In genomic region chr1:204323887-204324286, GRCh38 we compare ENCODE assay signal across 12 cellular contexts. TPM values are rescaled to one million over a fixed set of nuclear protein-coding genes. Genes with fewer than 3 reads are reported as not detected.
DNase-seq lines count a peak whose midpoint lies in the region; ATAC-seq and TF ChIP-seq lines count a peak whose summit lies in the region.
"Had no signal": no experiment of that assay in that cellular context is flagged by ENCODE, and none has a peak within 500 bp of the region (broad histone marks: within the 10 kb centered on the region; RNA-seq: fewer than 3 reads in every experiment).

No MANE protein-coding gene starts in this region.

- H3K36me3 Mint-ChIP-seq in brain (peaks cover 9% of the 10 kb centered on the region), nephron (ENCODE audit: low read depth) (no peaks in the 10 kb centered on the region)

- no peak for ATAC-seq in GM18870 (IDR thresholded peaks at IDR 0.05; ENCODE audit: unreplicated experiment)
- ATAC-seq in HG03095 (IDR thresholded peaks at IDR 0.05; ENCODE audit: unreplicated experiment) = no peak

- CTCF ChIA-PET in BJ (lab: Yijun Ruan, JAX) = interaction anchor here (0.8 to 2.7 kb wide), 7 partner anchors 11 to 982 kb away, joined by 3 to 11 read pairs (median 5); partner anchors contain the start of genes GOLT1A and PLEKHA6

- peaks cover 0 to 2% (median under 1%) of the 10 kb centered on the region in 5 experiments for H3K9me3 Mint-ChIP-seq in brain
- no peaks in the 10 kb centered on the region for H3K9me3 Mint-ChIP-seq in nephron

- TF ChIP-seq CTCF in BJ (IDR thresholded peaks at IDR 0.05; ENCODE audit: insufficient read depth, low read depth, low read length) = no peak
- TF ChIP-seq CTCF in brain (conservative IDR thresholded peaks at IDR 0.05) = no peak
- no peak for TF ChIP-seq CTCF in nephron (IDR thresholded peaks at IDR 0.05; ENCODE audit: unreplicated experiment in 3 of 3)

- no peaks in the 10 kb centered on the region for H3K36me3 ChIP-seq in BJ (ENCODE audit: control insufficient read depth, insufficient read depth, low read length)
- H3K36me3 ChIP-seq: pancreas, transverse colon had no signal

- H3K27me3 ChIP-seq in BJ (ENCODE audit: control insufficient read depth, insufficient read depth, low read length) = no peaks in the 10 kb centered on the region
- H3K27me3 ChIP-seq: pancreas, transverse colon had no signal

- H3K4me3 Mint-ChIP-seq in brain = peak overlapping the region in 2 of 5 experiments; percentile 6
- no peak overlapping the region for H3K4me3 Mint-ChIP-seq in nephron

- no peak overlapping the region for H3K4me3 ChIP-seq in BJ (ENCODE audit: low read depth, low read length)
- H3K4me3 ChIP-seq: pancreas, transverse colon had no signal

- POLR2A ChIA-PET in BJ (lab: Charles Lee) = interaction anchor here (0.6 kb wide), 1 partner anchor 54 kb away, joined by 4 read pairs; no protein-coding TSS in a partner anchor

- H3K27me3 Mint-ChIP-seq in brain (peaks cover 32% of the 10 kb centered on the region), nephron (ENCODE audit: low read depth) (peaks cover 7% of the 10 kb centered on the region)

- DNase-seq in BJ (ENCODE audit: low read depth) = peak; percentile 22
- DNase-seq in HT1080 (ENCODE audit: low read depth) = peak; percentile 42
- DNase-seq in NCI-H1694 (lab: John Stamatoyannopoulos, UW) = no peak
- DNase-seq in NCI-H446 (lab: John Stamatoyannopoulos, UW) = no peak
- DNase-seq: GF-D8, KBM-7, pancreas, transverse colon had no signal

- H3K4me1 Mint-ChIP-seq in brain (peaks cover 80% of the 10 kb centered on the region), nephron (peaks cover 51% of the 10 kb centered on the region)

- peak overlapping the region in 4 of 5 experiments; percentile 6 to 84 (median 48) for H3K27ac Mint-ChIP-seq in brain
- peak overlapping the region in 2 of 3 experiments; percentile 0 to 17 for H3K27ac Mint-ChIP-seq in nephron

RNA-seq across cellular contexts. Expression of gene PLEKHA6, which starts 35.8 kb away (rescaled TPM):
- polyA plus RNA-seq in BJ (2011; rRNA removed) (3.0 and 4.2 TPM in 2 replicates), brain (ENCODE audit: insufficient read depth, low read depth, low replicate concordance) (27.8 TPM)
- polyA minus RNA-seq in BJ (2011; rRNA and poly(A)+ RNA removed) = 2.4 and 2.7 TPM in 2 replicates
- total RNA-seq in HT1080 (2014; rRNA removed; shearing (Covaris generic)) = 0.19 and 0.33 TPM in 2 replicates
- 0.34 and 1.8 TPM in 2 replicates for polyA plus RNA-seq in HT1080 (2015; cell fraction: cytosol; rRNA removed)
- 1.2 and 1.6 TPM in 2 replicates for polyA plus RNA-seq in HT1080 (2015; cell fraction: nucleus; rRNA removed)

Comparison
In these comparisons a context has a peak if more than half of its experiments do, and no peak if none do; other contexts are left out.
1. DNase-seq: peak in BJ (single experiment) and HT1080 (single experiment); none in NCI-H1694 (single experiment) and NCI-H446 (0 of 2).